Comparison of ENCODE assay signal across 1 cellular context in genomic region chr1:109243860-109244552, GRCh38.
TF ChIP-seq lines count a peak whose summit lies in the region.

No MANE protein-coding gene starts in this region.

TF ChIP-seq in H1, 55 proteins besides CTCF, POLR2A, EP300 and RAD21:
- TF ChIP-seq YY1 (IDR thresholded peaks at IDR 0.05; ENCODE audit: low read depth, low read length) (no peak), RFX5 (IDR thresholded peaks at IDR 0.05; ENCODE audit: borderline replicate concordance, low read depth, low read length) (no peak), SP1 (IDR thresholded peaks at IDR 0.05; ENCODE audit: low read depth, low read length) (no peak), JUND (IDR thresholded peaks at IDR 0.05; ENCODE audit: low read length) (no peak), CBX8 (IDR thresholded peaks at IDR 0.05; ENCODE audit: borderline replicate concordance, low read depth, low read length) (no peak)
